Comparison of ENCODE assay signal across 27 cellular contexts in genomic region chr2:10980886-10981425, GRCh38.
"Had no signal": no experiment of that assay in that cellular context is flagged by ENCODE, and none has a peak within 500 bp of the region (broad histone marks: within the 10 kb centered on the region; RNA-seq: fewer than 3 reads in every experiment).

No MANE protein-coding gene starts in this region.

- H3K27ac ChIP-seq: brain microvascular endothelial cell, SJCRH30, VCaP had no signal

- H3K9me3 Mint-ChIP-seq: activated naive CD4-positive, alpha-beta T cell treated with anti-CD3 and anti-CD28 coated beads, Interleukin-2, amount 10 ng/mL, durations not matched to agents 7 days and 5 days; activated naive CD8-positive, alpha-beta T cell treated with anti-CD3 and anti-CD28 coated beads for 36 hours; activated T-cell treated with anti-CD3 and anti-CD28 coated beads, Interleukin-2, amount 50 U/mL, for 4 hours; IgD-negative memory B cell had no signal

- H3K9me3 ChIP-seq: SJCRH30, SK-N-SH had no signal

- H3K9ac ChIP-seq: SK-N-SH had no signal

- ATAC-seq: activated CD4-positive, CD25-positive, alpha-beta regulatory T cell treated with anti-CD3 and anti-CD28 coated beads, Interleukin-2, amount 50 U/mL, for 24 hours; activated CD8-positive, alpha-beta T cell treated with anti-CD3 and anti-CD28 coated beads, Interleukin-2, amount 10 ng/mL, durations not matched to agents 7 days and 5 days; activated T-cell treated with anti-CD3 and anti-CD28 coated beads, Interleukin-2, amount 50 U/mL, for 4 hours; Panc1 had no signal

- DNase-seq: activated CD4-positive, alpha-beta T cell treated with anti-CD3 and anti-CD28 coated beads for 48 hours; activated CD4-positive, alpha-beta T cell treated with anti-CD3 and anti-CD28 coated beads, Interleukin-2, amount 50 U/mL, for 4 hours; activated CD8-positive, alpha-beta T cell treated with anti-CD3 and anti-CD28 coated beads, Interleukin-2, amount 10 ng/mL, durations not matched to agents 7 days and 5 days; activated gamma-delta T cell treated with Interleukin-2 at 50 U/mL for 16 hours; activated naive CD4-positive, alpha-beta T cell treated with anti-CD3 and anti-CD28 coated beads, Interleukin-2, amount 10 ng/mL, durations not matched to agents 7 days and 5 days; activated naive CD8-positive, alpha-beta T cell treated with anti-CD3 and anti-CD28 coated beads for 36 hours; activated T-cell treated with anti-CD3 and anti-CD28 coated beads, Interleukin-2, amount 50 U/mL, for 4 hours; brain microvascular endothelial cell; cerebellar nuclear complex; KG1; NCI-H1092; NCI-H2029; NCI-H226; NCI-H526; NCI-H774; NK-92 treated with Interleukin-12 subunit alpha and Interleukin-12 subunit beta, amount 100 ng/mL, for 24 hours; OCI-M1; Right ventricle myocardium superior; RPMI8226; SJCRH30; SK-N-SH; T-helper 1 cell had no signal

- H3K4me2 ChIP-seq: SK-N-SH had no signal

- H3K4me3 Mint-ChIP-seq: activated CD8-positive, alpha-beta T cell treated with anti-CD3 and anti-CD28 coated beads, Interleukin-2, amount 10 ng/mL, durations not matched to agents 7 days and 5 days; activated naive CD4-positive, alpha-beta T cell treated with anti-CD3 and anti-CD28 coated beads, Interleukin-2, amount 10 ng/mL, durations not matched to agents 7 days and 5 days; activated naive CD8-positive, alpha-beta T cell treated with anti-CD3 and anti-CD28 coated beads for 36 hours; activated T-cell treated with anti-CD3 and anti-CD28 coated beads, Interleukin-2, amount 50 U/mL, for 4 hours; IgD-negative memory B cell had no signal

- H3K4me1 Mint-ChIP-seq: activated naive CD4-positive, alpha-beta T cell treated with anti-CD3 and anti-CD28 coated beads, Interleukin-2, amount 10 ng/mL, durations not matched to agents 7 days and 5 days; IgD-negative memory B cell had no signal

- H3K36me3 ChIP-seq: brain microvascular endothelial cell, cardiac muscle cell, SJCRH30 had no signal

- H3K4me3 ChIP-seq: cardiac muscle cell, SJCRH30 had no signal

- H3K27me3 ChIP-seq: brain microvascular endothelial cell, cardiac muscle cell had no signal

- H3K27ac Mint-ChIP-seq: activated CD8-positive, alpha-beta T cell treated with anti-CD3 and anti-CD28 coated beads, Interleukin-2, amount 10 ng/mL, durations not matched to agents 7 days and 5 days; activated naive CD4-positive, alpha-beta T cell treated with anti-CD3 and anti-CD28 coated beads, Interleukin-2, amount 10 ng/mL, durations not matched to agents 7 days and 5 days; activated naive CD8-positive, alpha-beta T cell treated with anti-CD3 and anti-CD28 coated beads for 36 hours; IgD-negative memory B cell had no signal

- H3K36me3 Mint-ChIP-seq: activated naive CD4-positive, alpha-beta T cell treated with anti-CD3 and anti-CD28 coated beads, Interleukin-2, amount 10 ng/mL, durations not matched to agents 7 days and 5 days; activated naive CD8-positive, alpha-beta T cell treated with anti-CD3 and anti-CD28 coated beads for 36 hours; IgD-negative memory B cell had no signal
